ENCODE assay signal across 8 cellular contexts in genomic region chr17:30380106-30380420, GRCh38. TPM values are rescaled to one million over a fixed set of nuclear protein-coding genes. Genes with fewer than 3 reads are reported as not detected.
DNase-seq lines count a peak whose midpoint lies in the region; ATAC-seq and TF ChIP-seq lines count a peak whose summit lies in the region.

No MANE protein-coding gene starts in this region.

- H3K4me1 ChIP-seq in ES-I3 (ENCODE audit: insufficient read depth, low read length) (peaks cover 20% of the 10 kb centered on the region), HUES6 (ENCODE audit: control insufficient read depth, insufficient read depth, low read length) (peaks cover 50% of the 10 kb centered on the region), mesodermal cell (ENCODE audit: control insufficient read depth, insufficient read depth, low read length, poor library complexity, severe bottlenecking) (peaks cover 7% of the 10 kb centered on the region)

- DNase-seq in astrocyte of the spinal cord (ENCODE audit: low read depth, low spot score) (peak; percentile 18), NOMO-1 (lab: John Stamatoyannopoulos, UW; ENCODE audit: unreplicated experiment in 2 of 2) (no peak), NCI-H1436 treated with DMSO at 0.1 percent for 48 hours (lab: John Stamatoyannopoulos, UW) (no peak)

- H3K9me3 ChIP-seq in ES-I3 (ENCODE audit: control insufficient read depth, insufficient read depth, low read length) (no peaks in the 10 kb centered on the region), HUES6 (ENCODE audit: control insufficient read depth, insufficient read depth, low read depth, low read length) (no peaks in the 10 kb centered on the region), mesodermal cell (ENCODE audit: control insufficient read depth, low read length) (no peaks in the 10 kb centered on the region)

- WGBS in mesodermal cell (ENCODE audit: insufficient coverage in 2 of 2), 2 experiments, result 16 to 21% methylated on average over 2 to 3 of the region's 4 CpGs

- H3K36me3 ChIP-seq in ES-I3 (ENCODE audit: insufficient read depth, low read length), result no peaks in the 10 kb centered on the region
- no peaks in the 10 kb centered on the region for H3K36me3 ChIP-seq in HUES6 (ENCODE audit: control insufficient read depth, insufficient read depth, low read length)
- H3K36me3 ChIP-seq in mesodermal cell (ENCODE audit: control insufficient read depth, insufficient read depth, low read length), result peaks cover 3% of the 10 kb centered on the region

- H3K9ac ChIP-seq in ES-I3 (ENCODE audit: low read depth, low read length) (peak overlapping the region; percentile 74; the same call in 1 of the 2 replicates), HUES6 (ENCODE audit: low read length) (peak overlapping the region; percentile 16)

- in situ Hi-C loops in astrocyte of the spinal cord (cut with HindIII; ENCODE audit: low sequenced_read_pairs), result no loop called here

- peaks cover 30% of the 10 kb centered on the region for H3K27me3 ChIP-seq in HUES6 (ENCODE audit: control insufficient read depth, insufficient read depth, low read length)

- H3K4me3 ChIP-seq in HUES6 (ENCODE audit: low read depth, low read length) (peak overlapping the region; percentile 76), astrocyte of the spinal cord (ENCODE audit: low read depth, low read length) (peak overlapping the region; percentile 69), mesodermal cell (ENCODE audit: extremely low read depth, insufficient read depth, low read length, poor library complexity, severe bottlenecking) (peak overlapping the region; percentile 73)

- no peak for TF ChIP-seq CTCF in astrocyte of the spinal cord (IDR thresholded peaks at IDR 0.05; ENCODE audit: low read depth, low read length)

- ATAC-seq in GM21447 (IDR thresholded peaks at IDR 0.05; ENCODE audit: unreplicated experiment) (no peak), HG03108 (IDR thresholded peaks at IDR 0.05; ENCODE audit: unreplicated experiment) (no peak)

- H3K27ac ChIP-seq in HUES6 (ENCODE audit: low read depth, low read length), result no peak overlapping the region
- H3K27ac ChIP-seq in mesodermal cell (ENCODE audit: low read depth, low read length, severe bottlenecking), result no peak overlapping the region

RNA-seq across cellular contexts. Expression of gene CPD, which starts 1.3 kb away (rescaled TPM):
- 58.5 TPM for polyA plus RNA-seq in mesodermal cell (2013, experiment 1 of 2)
- polyA plus RNA-seq in mesodermal cell (2013, experiment 2 of 2), result 44.8 TPM

RNA-seq across cellular contexts. Expression of gene TMIGD1, which starts 46.2 kb away (rescaled TPM):
- polyA plus RNA-seq in mesodermal cell (2013, experiment 1 of 2), result not detected
- not detected for polyA plus RNA-seq in mesodermal cell (2013, experiment 2 of 2)
